In the genomic region with DNA sequence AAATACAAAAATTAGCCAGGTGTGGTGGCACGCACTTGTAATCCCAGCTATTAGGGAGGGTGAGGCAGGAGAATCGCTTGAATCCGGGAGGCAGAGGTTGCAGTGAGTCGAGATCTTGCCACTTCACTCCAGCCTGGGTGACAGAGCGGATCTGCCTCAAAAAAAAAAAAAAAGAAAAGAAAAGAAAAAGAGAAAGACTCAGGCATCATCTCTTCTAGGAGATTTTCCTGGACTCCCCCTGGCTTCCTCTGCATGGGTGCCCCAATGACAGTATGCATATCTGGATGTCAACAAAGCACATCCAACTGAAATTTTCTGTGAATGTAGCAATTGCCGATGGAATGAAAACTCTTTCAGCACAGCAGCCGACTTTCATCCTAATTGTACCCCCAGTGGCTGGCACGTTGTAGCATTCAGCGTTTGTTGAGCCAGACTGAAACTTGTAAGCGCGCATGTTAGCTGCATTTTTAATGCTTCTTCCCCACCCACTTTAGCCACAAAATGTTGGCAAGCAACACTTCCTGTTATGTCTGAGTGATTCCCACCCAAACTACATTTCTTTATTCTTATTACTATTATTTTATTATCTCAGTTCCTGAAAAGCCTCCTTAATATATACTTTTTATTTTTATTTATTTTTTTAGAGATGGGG, we compare ENCODE assay signal across 8 cellular contexts.
A peak's percentile ranks its signal among the peaks of the same experiment; 100 is the strongest.
DNase-seq lines count a peak whose midpoint lies in the region; ATAC-seq, FAIRE-seq and TF ChIP-seq lines count a peak whose summit lies in the region.

No MANE protein-coding gene starts in this region.

- H3K27me3 Mint-ChIP-seq in activated B cell treated with CpG ODN at 0.5 μM for 24 hours: no peaks in the 10 kb centered on the region

- no peak for TF ChIP-seq CTCF in activated B cell treated with CpG ODN at 0.5 μM for 24 hours (IDR thresholded peaks at IDR 0.05)

- peak; percentile 71 for ATAC-seq in GM21786 (IDR thresholded peaks at IDR 0.05; ENCODE audit: unreplicated experiment)
- ATAC-seq in activated B cell treated with CpG ODN at 0.5 μM for 24 hours (ENCODE audit: low read depth): peak; percentile 61

- H3K27ac Mint-ChIP-seq in activated B cell treated with CpG ODN at 0.5 μM for 24 hours: no peak overlapping the region

- H3K36me3 Mint-ChIP-seq in activated B cell treated with CpG ODN at 0.5 μM for 24 hours (ENCODE audit: low read depth): no peaks in the 10 kb centered on the region

- peak; percentile 57 for DNase-seq in Ammon's horn (ENCODE audit: low spot score)
- DNase-seq in activated B cell treated with CpG ODN at 0.5 μM for 24 hours: no peak
- peak; percentile 83 for DNase-seq in fibroblast of gingiva (ENCODE audit: low read depth)
- DNase-seq in COLO668 (lab: John Stamatoyannopoulos, UW; ENCODE audit: unreplicated experiment): no peak
- no peak for DNase-seq in NCI-H2227 (lab: John Stamatoyannopoulos, UW; ENCODE audit: unreplicated experiment)
- DNase-seq in NCI-H2081 (lab: John Stamatoyannopoulos, UW): no peak
- DNase-seq in HTR-8/SVneo (ENCODE audit: insufficient read length, low spot score): no peak

- CTCF ChIA-PET in activated B cell treated with CpG ODN at 0.5 μM for 24 hours (lab: Charles Lee): no interaction called here

- POLR2A ChIA-PET in activated B cell treated with CpG ODN at 0.5 μM for 24 hours (lab: Charles Lee): no interaction called here

- intact Hi-C loops in activated B cell treated with CpG ODN at 0.5 μM for 24 hours (cut with micrococcal nuclease): loop anchor here (2.0 to 10.0 kb wide), 3 partner anchors 157 to 1447 kb away; a partner anchor contains a TSS

- FAIRE-seq in HTR-8/SVneo (lab: Jason Lieb, UNC): no peak

- peak overlapping the region; percentile 21 for H3K4me3 Mint-ChIP-seq in activated B cell treated with CpG ODN at 0.5 μM for 24 hours

- H3K9me3 Mint-ChIP-seq in activated B cell treated with CpG ODN at 0.5 μM for 24 hours: no peaks in the 10 kb centered on the region

- peaks cover 27% of the 10 kb centered on the region for H3K4me1 Mint-ChIP-seq in activated B cell treated with CpG ODN at 0.5 μM for 24 hours

Comparison
In these comparisons a context has a peak if more than half of its experiments do, and no peak if none do; other contexts are left out.
1. DNase-seq: peak in Ammon's horn (single experiment) and fibroblast of gingiva (single experiment); none in activated B cell treated with CpG ODN at 0.5 μM for 24 hours (single experiment), COLO668 (single experiment), NCI-H2227 (single experiment), NCI-H2081 (0 of 2) and HTR-8/SVneo (single experiment).